In the genomic region with DNA sequence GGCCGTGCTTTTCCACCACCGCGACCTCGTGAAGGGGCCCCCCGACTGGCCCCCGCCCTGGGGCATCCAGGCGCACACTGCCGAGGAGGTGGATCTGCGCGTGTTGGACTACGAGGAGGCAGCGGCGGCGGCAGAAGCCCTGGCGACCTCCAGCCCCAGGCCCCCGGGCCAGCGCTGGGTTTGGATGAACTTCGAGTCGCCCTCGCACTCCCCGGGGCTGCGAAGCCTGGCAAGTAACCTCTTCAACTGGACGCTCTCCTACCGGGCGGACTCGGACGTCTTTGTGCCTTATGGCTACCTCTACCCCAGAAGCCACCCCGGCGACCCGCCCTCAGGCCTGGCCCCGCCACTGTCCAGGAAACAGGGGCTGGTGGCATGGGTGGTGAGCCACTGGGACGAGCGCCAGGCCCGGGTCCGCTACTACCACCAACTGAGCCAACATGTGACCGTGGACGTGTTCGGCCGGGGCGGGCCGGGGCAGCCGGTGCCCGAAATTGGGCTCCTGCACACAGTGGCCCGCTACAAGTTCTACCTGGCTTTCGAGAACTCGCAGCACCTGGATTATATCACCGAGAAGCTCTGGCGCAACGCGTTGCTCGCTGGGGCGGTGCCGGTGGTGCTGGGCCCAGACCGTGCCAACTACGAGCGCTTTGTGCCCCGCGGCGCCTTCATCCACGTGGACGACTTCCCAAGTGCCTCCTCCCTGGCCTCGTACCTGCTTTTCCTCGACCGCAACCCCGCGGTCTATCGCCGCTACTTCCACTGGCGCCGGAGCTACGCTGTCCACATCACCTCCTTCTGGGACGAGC, we compare ENCODE assay signal across 1 cellular context.
TF ChIP-seq lines count a peak whose summit lies in the region.

No MANE protein-coding gene starts in this region.

TF ChIP-seq in K562, 482 proteins besides CTCF, POLR2A, EP300 and RAD21 (continued from another document):
- TF ChIP-seq, protein P1, sequence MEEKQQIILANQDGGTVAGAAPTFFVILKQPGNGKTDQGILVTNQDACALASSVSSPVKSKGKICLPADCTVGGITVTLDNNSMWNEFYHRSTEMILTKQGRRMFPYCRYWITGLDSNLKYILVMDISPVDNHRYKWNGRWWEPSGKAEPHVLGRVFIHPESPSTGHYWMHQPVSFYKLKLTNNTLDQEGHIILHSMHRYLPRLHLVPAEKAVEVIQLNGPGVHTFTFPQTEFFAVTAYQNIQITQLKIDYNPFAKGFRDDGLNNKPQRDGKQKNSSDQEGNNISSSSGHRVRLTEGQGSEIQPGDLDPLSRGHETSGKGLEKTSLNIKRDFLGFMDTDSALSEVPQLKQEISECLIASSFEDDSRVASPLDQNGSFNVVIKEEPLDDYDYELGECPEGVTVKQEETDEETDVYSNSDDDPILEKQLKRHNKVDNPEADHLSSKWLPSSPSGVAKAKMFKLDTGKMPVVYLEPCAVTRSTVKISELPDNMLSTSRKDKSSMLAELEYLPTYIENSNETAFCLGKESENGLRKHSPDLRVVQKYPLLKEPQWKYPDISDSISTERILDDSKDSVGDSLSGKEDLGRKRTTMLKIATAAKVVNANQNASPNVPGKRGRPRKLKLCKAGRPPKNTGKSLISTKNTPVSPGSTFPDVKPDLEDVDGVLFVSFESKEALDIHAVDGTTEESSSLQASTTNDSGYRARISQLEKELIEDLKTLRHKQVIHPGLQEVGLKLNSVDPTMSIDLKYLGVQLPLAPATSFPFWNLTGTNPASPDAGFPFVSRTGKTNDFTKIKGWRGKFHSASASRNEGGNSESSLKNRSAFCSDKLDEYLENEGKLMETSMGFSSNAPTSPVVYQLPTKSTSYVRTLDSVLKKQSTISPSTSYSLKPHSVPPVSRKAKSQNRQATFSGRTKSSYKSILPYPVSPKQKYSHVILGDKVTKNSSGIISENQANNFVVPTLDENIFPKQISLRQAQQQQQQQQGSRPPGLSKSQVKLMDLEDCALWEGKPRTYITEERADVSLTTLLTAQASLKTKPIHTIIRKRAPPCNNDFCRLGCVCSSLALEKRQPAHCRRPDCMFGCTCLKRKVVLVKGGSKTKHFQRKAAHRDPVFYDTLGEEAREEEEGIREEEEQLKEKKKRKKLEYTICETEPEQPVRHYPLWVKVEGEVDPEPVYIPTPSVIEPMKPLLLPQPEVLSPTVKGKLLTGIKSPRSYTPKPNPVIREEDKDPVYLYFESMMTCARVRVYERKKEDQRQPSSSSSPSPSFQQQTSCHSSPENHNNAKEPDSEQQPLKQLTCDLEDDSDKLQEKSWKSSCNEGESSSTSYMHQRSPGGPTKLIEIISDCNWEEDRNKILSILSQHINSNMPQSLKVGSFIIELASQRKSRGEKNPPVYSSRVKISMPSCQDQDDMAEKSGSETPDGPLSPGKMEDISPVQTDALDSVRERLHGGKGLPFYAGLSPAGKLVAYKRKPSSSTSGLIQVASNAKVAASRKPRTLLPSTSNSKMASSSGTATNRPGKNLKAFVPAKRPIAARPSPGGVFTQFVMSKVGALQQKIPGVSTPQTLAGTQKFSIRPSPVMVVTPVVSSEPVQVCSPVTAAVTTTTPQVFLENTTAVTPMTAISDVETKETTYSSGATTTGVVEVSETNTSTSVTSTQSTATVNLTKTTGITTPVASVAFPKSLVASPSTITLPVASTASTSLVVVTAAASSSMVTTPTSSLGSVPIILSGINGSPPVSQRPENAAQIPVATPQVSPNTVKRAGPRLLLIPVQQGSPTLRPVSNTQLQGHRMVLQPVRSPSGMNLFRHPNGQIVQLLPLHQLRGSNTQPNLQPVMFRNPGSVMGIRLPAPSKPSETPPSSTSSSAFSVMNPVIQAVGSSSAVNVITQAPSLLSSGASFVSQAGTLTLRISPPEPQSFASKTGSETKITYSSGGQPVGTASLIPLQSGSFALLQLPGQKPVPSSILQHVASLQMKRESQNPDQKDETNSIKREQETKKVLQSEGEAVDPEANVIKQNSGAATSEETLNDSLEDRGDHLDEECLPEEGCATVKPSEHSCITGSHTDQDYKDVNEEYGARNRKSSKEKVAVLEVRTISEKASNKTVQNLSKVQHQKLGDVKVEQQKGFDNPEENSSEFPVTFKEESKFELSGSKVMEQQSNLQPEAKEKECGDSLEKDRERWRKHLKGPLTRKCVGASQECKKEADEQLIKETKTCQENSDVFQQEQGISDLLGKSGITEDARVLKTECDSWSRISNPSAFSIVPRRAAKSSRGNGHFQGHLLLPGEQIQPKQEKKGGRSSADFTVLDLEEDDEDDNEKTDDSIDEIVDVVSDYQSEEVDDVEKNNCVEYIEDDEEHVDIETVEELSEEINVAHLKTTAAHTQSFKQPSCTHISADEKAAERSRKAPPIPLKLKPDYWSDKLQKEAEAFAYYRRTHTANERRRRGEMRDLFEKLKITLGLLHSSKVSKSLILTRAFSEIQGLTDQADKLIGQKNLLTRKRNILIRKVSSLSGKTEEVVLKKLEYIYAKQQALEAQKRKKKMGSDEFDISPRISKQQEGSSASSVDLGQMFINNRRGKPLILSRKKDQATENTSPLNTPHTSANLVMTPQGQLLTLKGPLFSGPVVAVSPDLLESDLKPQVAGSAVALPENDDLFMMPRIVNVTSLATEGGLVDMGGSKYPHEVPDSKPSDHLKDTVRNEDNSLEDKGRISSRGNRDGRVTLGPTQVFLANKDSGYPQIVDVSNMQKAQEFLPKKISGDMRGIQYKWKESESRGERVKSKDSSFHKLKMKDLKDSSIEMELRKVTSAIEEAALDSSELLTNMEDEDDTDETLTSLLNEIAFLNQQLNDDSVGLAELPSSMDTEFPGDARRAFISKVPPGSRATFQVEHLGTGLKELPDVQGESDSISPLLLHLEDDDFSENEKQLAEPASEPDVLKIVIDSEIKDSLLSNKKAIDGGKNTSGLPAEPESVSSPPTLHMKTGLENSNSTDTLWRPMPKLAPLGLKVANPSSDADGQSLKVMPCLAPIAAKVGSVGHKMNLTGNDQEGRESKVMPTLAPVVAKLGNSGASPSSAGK (IDR thresholded peaks at IDR 0.05) = peak; percentile 71
- TF ChIP-seq GTF2F1 (IDR thresholded peaks at IDR 0.05; ENCODE audit: low read depth, low read length) (no peak), HDGF (IDR thresholded peaks at IDR 0.05) (no peak), KDM4B (IDR thresholded peaks at IDR 0.05; ENCODE audit: borderline replicate concordance in 2 of 2, low read depth in 1 of 2) (no peak)
